Comparison of ENCODE assay signal across 27 cellular contexts in the genomic region with DNA sequence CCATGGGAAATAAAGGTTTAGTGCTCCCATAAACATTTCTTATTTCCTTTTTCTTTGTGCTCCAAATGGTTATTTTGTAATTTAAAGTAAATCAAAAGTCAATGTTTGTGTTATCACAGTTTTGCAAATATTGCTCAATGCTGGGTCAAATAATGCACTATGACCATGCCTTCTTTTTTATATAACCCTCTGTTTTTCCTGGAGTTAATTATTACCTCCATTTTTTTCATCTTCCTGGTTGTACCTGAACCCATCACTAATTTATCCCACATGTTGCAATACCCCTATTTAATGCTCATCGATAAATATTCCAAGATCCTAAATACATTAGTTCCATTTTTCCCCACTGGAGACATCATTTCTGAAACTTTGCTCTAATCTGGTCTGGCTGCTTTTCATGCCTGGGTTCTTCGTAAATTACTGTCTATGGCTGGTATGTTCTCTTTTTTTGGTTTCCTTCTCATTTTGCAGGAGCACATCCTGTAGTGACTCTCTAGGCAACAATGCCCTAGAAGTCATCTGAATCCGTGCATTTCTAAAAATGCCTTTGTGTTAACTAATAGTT.
A peak's percentile ranks its signal among the peaks of the same experiment; 100 is the strongest.
DNase-seq lines count a peak whose midpoint lies in the region; ATAC-seq, FAIRE-seq and TF ChIP-seq lines count a peak whose summit lies in the region.
"Had no signal": no experiment of that assay in that cellular context is flagged by ENCODE, and none has a peak within 500 bp of the region (broad histone marks: within the 10 kb centered on the region; RNA-seq: fewer than 3 reads in every experiment).

No MANE protein-coding gene starts in this region.

- no peaks in the 10 kb centered on the region for H3K23me2 ChIP-seq in H1 (ENCODE audit: low read depth, low read length)

- H3K79me1 ChIP-seq in H1 (ENCODE audit: low read depth, low read length): 0 out of 2 replicates have a peak, but pooled peaks cover 2% of the 10 kb centered on the region

- no peak overlapping the region for H4K5ac ChIP-seq in H1 (ENCODE audit: insufficient read length, low read depth, low read length)

- no peak for TF ChIP-seq RAD21 in H1 (IDR thresholded peaks at IDR 0.05 in 1 of 2, conservative IDR thresholded peaks at IDR 0.05 in 1 of 2; ENCODE audit: low read depth in 2 of 2, low read length in 2 of 2)

- TF ChIP-seq POLR2A in H1 (IDR thresholded peaks at IDR 0.05; ENCODE audit: control extremely low read depth in 1 of 2, low read depth in 2 of 2, low read length in 2 of 2): no peak
- no peak for TF ChIP-seq POLR2A in gastroesophageal sphincter (IDR thresholded peaks at IDR 0.05)

- H3K27me3 ChIP-seq in Caco-2 (replicated peaks; ENCODE audit: control insufficient read depth, insufficient read depth, low read length) (no peaks in the 10 kb centered on the region), H1 (replicated peaks in 1 of 4; ENCODE audit: control insufficient read depth in 3 of 4, extremely low read depth in 1 of 4, insufficient read depth in 3 of 4, low read length in 3 of 4) (no peaks in the 10 kb centered on the region), gastroesophageal sphincter (no peaks in the 10 kb centered on the region)
- H3K27me3 ChIP-seq: tibial nerve had no signal

- no peak overlapping the region for H2BK12ac ChIP-seq in H1 (ENCODE audit: low read depth, low read length)

- H3K27ac ChIP-seq in H1 (ENCODE audit: low read depth, low read length) (no peak overlapping the region), gastroesophageal sphincter (peak overlapping the region in 1 of 4 donors; percentile 86)
- H3K27ac ChIP-seq: psoas muscle, tibial nerve had no signal

- H2BK120ac ChIP-seq in H1 (replicated peaks; ENCODE audit: low read depth, low read length): no peak overlapping the region

- H3K4ac ChIP-seq in H1 (replicated peaks; ENCODE audit: insufficient read length, low read depth, low read length): no peak overlapping the region

- peaks cover 98% of the 10 kb centered on the region for H3K36me3 Mint-ChIP-seq in activated T-cell treated with anti-CD3 and anti-CD28 coated beads, Interleukin-2, amount 50 U/mL, for 24 hours (ENCODE audit: low read depth)
- peaks cover 35% of the 10 kb centered on the region for H3K36me3 Mint-ChIP-seq in Caco-2 (ENCODE audit: insufficient read depth, unreplicated experiment)
- peaks cover 33 to 95% (median 69%) of the 10 kb centered on the region in 3 donors for H3K36me3 Mint-ChIP-seq in naive thymus-derived CD8-positive, alpha-beta T cell

- POLR2A ChIA-PET in Caco-2 (lab: Charles Lee): no interaction called here
- POLR2A ChIA-PET in H1 (lab: Charles Lee; ENCODE audit: partially characterized antibody): no interaction called here
- POLR2A ChIA-PET in naive thymus-derived CD8-positive, alpha-beta T cell (lab: Charles Lee): no interaction called here

- no peaks in the 10 kb centered on the region for H4K20me1 ChIP-seq in H1 (replicated peaks in 1 of 2; ENCODE audit: control insufficient read depth in 1 of 2, insufficient read depth in 2 of 2, low read length in 2 of 2)

- TF ChIP-seq EP300 in H1 (IDR thresholded peaks at IDR 0.05; ENCODE audit: borderline replicate concordance in 1 of 2, low read depth in 2 of 2, low read length in 2 of 2) (no peak), gastroesophageal sphincter (IDR thresholded peaks at IDR 0.05) (no peak)

- H2AK5ac ChIP-seq in H1 (ENCODE audit: low read depth, low read length): no peak overlapping the region

- no peaks in the 10 kb centered on the region for H3K27me3 Mint-ChIP-seq in activated T-cell treated with anti-CD3 and anti-CD28 coated beads, Interleukin-2, amount 50 U/mL, for 24 hours
- no peaks in the 10 kb centered on the region for H3K27me3 Mint-ChIP-seq in Caco-2 (ENCODE audit: insufficient read depth, unreplicated experiment)
- H3K27me3 Mint-ChIP-seq in naive thymus-derived CD8-positive, alpha-beta T cell: no peaks in the 10 kb centered on the region
- H3K27me3 Mint-ChIP-seq: CD4-positive, alpha-beta memory T cell; central memory CD8-positive, alpha-beta T cell; effector memory CD8-positive, alpha-beta T cell had no signal

- H2BK15ac ChIP-seq in H1 (ENCODE audit: low read length): no peak overlapping the region

- no peak for TF ChIP-seq CTCF in Caco-2 (IDR thresholded peaks at IDR 0.05; ENCODE audit: insufficient read depth in 1 of 2, low read depth in 1 of 2, low read length in 1 of 2, severe bottlenecking in 1 of 2, unreplicated experiment in 1 of 2)
- TF ChIP-seq CTCF in H1 (IDR thresholded peaks at IDR 0.05; ENCODE audit: control extremely low read depth in 1 of 3, insufficient read depth in 1 of 3, low read depth in 1 of 3, low read length in 3 of 3): no peak
- TF ChIP-seq CTCF in gastroesophageal sphincter (IDR thresholded peaks at IDR 0.05): no peak

- no peak overlapping the region for H3K4me3 ChIP-seq in Caco-2 (ENCODE audit: low read depth, low read length)
- no peak overlapping the region for H3K4me3 ChIP-seq in H1 (ENCODE audit: extremely low read depth in 1 of 4, insufficient read depth in 2 of 4, low read depth in 3 of 4, low read length in 4 of 4)
- H3K4me3 ChIP-seq in gastroesophageal sphincter: no peak overlapping the region
- H3K4me3 ChIP-seq: psoas muscle, tibial nerve had no signal

- H4K91ac ChIP-seq in H1 (replicated peaks; ENCODE audit: insufficient read length, low read length): no peak overlapping the region

- DNase-seq in activated T-cell treated with anti-CD3 and anti-CD28 coated beads, Interleukin-2, amount 50 U/mL, for 24 hours: no peak
- DNase-seq in activated T-cell treated with anti-CD3 and anti-CD28 coated beads, Interleukin-2, amount 50 U/mL, for 1 hour: no peak
- no peak for DNase-seq in Caco-2
- DNase-seq in H1 (ENCODE audit: low read depth in 1 of 2, low spot score in 2 of 2): no peak
- no peak for DNase-seq in naive thymus-derived CD8-positive, alpha-beta T cell
- DNase-seq in NCI-H69 (lab: John Stamatoyannopoulos, UW): no peak
- DNase-seq: activated CD4-positive, alpha-beta T cell treated with anti-CD3 and anti-CD28 coated beads, Interleukin-2, amount 50 U/mL, for 4 hours; activated CD8-positive, alpha-beta memory T cell treated with anti-CD3 and anti-CD28 coated beads, Interleukin-2, amount 50 U/mL, for 4 hours; AML-193; CD4-positive, alpha-beta memory T cell; DMS 273 treated with DMSO at 0.1 percent for 48 hours; effector memory CD8-positive, alpha-beta T cell; NCI-H1092; NCI-H1694; NCI-H446; NCI-H82; psoas muscle; SIG-M5; stimulated activated CD4-positive, alpha-beta T cell treated with anti-CD3 and anti-CD28 coated beads, Interleukin-4, amount 100 ng/mL, for 24 hours; T1000 had no signal

- peaks cover 16% of the 10 kb centered on the region; the same call in 1 of the 2 replicates for H3K4me1 ChIP-seq in Caco-2
- peaks cover 0 to 9% (median 3%) of the 10 kb centered on the region in 4 experiments; a peak in 4 of 7 replicates for H3K4me1 ChIP-seq in H1 (replicated peaks in 1 of 4; ENCODE audit: control insufficient read depth in 3 of 4, insufficient read depth in 4 of 4, low read length in 3 of 4)
- peaks cover 0 to 39% (median 9%) of the 10 kb centered on the region in 3 donors for H3K4me1 ChIP-seq in gastroesophageal sphincter

- peaks cover 15% of the 10 kb centered on the region for H3K9me3 Mint-ChIP-seq in activated T-cell treated with anti-CD3 and anti-CD28 coated beads, Interleukin-2, amount 50 U/mL, for 24 hours
- H3K9me3 Mint-ChIP-seq in Caco-2 (ENCODE audit: unreplicated experiment): peaks cover 21% of the 10 kb centered on the region
- H3K9me3 Mint-ChIP-seq in naive thymus-derived CD8-positive, alpha-beta T cell: peaks cover 4 to 34% (median 21%) of the 10 kb centered on the region in 9 donors

- no peak overlapping the region for H3K4me3 Mint-ChIP-seq in activated T-cell treated with anti-CD3 and anti-CD28 coated beads, Interleukin-2, amount 50 U/mL, for 24 hours
- H3K4me3 Mint-ChIP-seq in Caco-2 (ENCODE audit: unreplicated experiment): no peak overlapping the region
- peak overlapping the region in 3 of 10 donors; percentile 5 to 30 (median 6) for H3K4me3 Mint-ChIP-seq in naive thymus-derived CD8-positive, alpha-beta T cell
- H3K4me3 Mint-ChIP-seq: CD4-positive, alpha-beta memory T cell; central memory CD8-positive, alpha-beta T cell; effector memory CD8-positive, alpha-beta T cell had no signal

- H3K36me3 ChIP-seq in Caco-2 (ENCODE audit: control insufficient read depth, insufficient read depth, low read length): peaks cover 2% of the 10 kb centered on the region
- peaks cover 0 to 7% (median 3%) of the 10 kb centered on the region in 4 experiments; a peak in 4 of 8 replicates for H3K36me3 ChIP-seq in H1 (ENCODE audit: control insufficient read depth in 2 of 4, insufficient read depth in 4 of 4, low read length in 3 of 4)
- H3K36me3 ChIP-seq in gastroesophageal sphincter: peaks cover 0 to 26% of the 10 kb centered on the region in 2 donors

- no peak overlapping the region for H3K23ac ChIP-seq in H1 (ENCODE audit: insufficient read length)

- H3K9me3 ChIP-seq in Caco-2 (peaks cover 15% of the 10 kb centered on the region), H1 (ENCODE audit: insufficient read depth in 2 of 2, low read depth in 1 of 2, low read length in 1 of 2) (peaks cover 0 to 4% of the 10 kb centered on the region in 2 experiments; a peak in 2 of 4 replicates), gastroesophageal sphincter (peaks cover 0 to 18% (median 0%) of the 10 kb centered on the region in 3 donors)
- H3K9me3 ChIP-seq: psoas muscle had no signal

- WGBS in H1 (ENCODE audit: extremely low coverage in 1 of 2, insufficient coverage in 1 of 2, insufficient read length in 1 of 2, insufficient replicate concordance in 2 of 2, low coverage in 1 of 2, low lambda C conversion rate in 2 of 2, missing lambda C conversion rate in 1 of 2), 2 experiments: 95% methylated on average over 3 of the region's 3 CpGs; no CpG with 5 or more reads in 1 of the 2 experiments
- WGBS in gastroesophageal sphincter (ENCODE audit: low coverage in 1 of 2), 2 donors: 95 to 100% methylated on average over 3 of the region's 3 CpGs

- peaks cover 37% of the 10 kb centered on the region for H3K4me1 Mint-ChIP-seq in activated T-cell treated with anti-CD3 and anti-CD28 coated beads, Interleukin-2, amount 50 U/mL, for 24 hours (ENCODE audit: low read depth)
- peaks cover 14% of the 10 kb centered on the region for H3K4me1 Mint-ChIP-seq in Caco-2 (ENCODE audit: low read depth, unreplicated experiment)
- peaks cover 21 to 49% (median 35%) of the 10 kb centered on the region in 4 donors for H3K4me1 Mint-ChIP-seq in naive thymus-derived CD8-positive, alpha-beta T cell

- intact Hi-C loops in Caco-2 (cut with micrococcal nuclease; ENCODE audit: unreplicated experiment): no loop called here

- H2AFZ ChIP-seq in H1 (ENCODE audit: low read length): no peak overlapping the region

- H3K27ac Mint-ChIP-seq in activated T-cell treated with anti-CD3 and anti-CD28 coated beads, Interleukin-2, amount 50 U/mL, for 24 hours: peak overlapping the region; percentile 2
- H3K27ac Mint-ChIP-seq in Caco-2 (ENCODE audit: unreplicated experiment): peak overlapping the region; percentile 33
- H3K27ac Mint-ChIP-seq in naive thymus-derived CD8-positive, alpha-beta T cell: peak overlapping the region in 9 of 10 donors; percentile 1 to 92 (median 69)

- no TSS peak for BruUV-seq in Caco-2 (replicated peaks; lab: Mats Ljungman, UMichigan)

- no peak overlapping the region for H3K18ac ChIP-seq in H1 (ENCODE audit: extremely low read depth, low read length)

- no peak overlapping the region for H4K8ac ChIP-seq in H1 (ENCODE audit: extremely low read depth, insufficient read depth, low read length)

- ATAC-seq in naive thymus-derived CD8-positive, alpha-beta T cell: no peak
- no peak for ATAC-seq in gastroesophageal sphincter
- ATAC-seq in GM19455 (IDR thresholded peaks at IDR 0.05; ENCODE audit: unreplicated experiment): no peak
- ATAC-seq: effector memory CD8-positive, alpha-beta T cell; HCT116; psoas muscle had no signal

- no peak for FAIRE-seq in H1 (lab: Jason Lieb, UNC)
- FAIRE-seq: GM12891, keratinocyte had no signal

- H3K14ac ChIP-seq in H1 (ENCODE audit: insufficient read length): no peak overlapping the region

- no peak overlapping the region for H3K4me2 ChIP-seq in H1 (ENCODE audit: insufficient read depth in 1 of 2, low read depth in 2 of 2, low read length in 2 of 2)

- CTCF ChIA-PET in Caco-2 (lab: Charles Lee) (no interaction called here), H1 (lab: Charles Lee; ENCODE audit: partially characterized antibody) (no interaction called here)

- no peak overlapping the region for H2BK20ac ChIP-seq in H1 (ENCODE audit: low read length)

- no peak overlapping the region for H3K9ac ChIP-seq in H1 (replicated peaks in 1 of 4; ENCODE audit: extremely low read depth in 1 of 4, low read depth in 3 of 4, low read length in 3 of 4)

- H2BK5ac ChIP-seq in H1 (ENCODE audit: low read depth, low read length): no peak overlapping the region

- H3K56ac ChIP-seq in H1 (replicated peaks; ENCODE audit: insufficient read length, low read depth, low read length): no peak overlapping the region

- H3K79me2 ChIP-seq in H1 (ENCODE audit: control insufficient read depth in 1 of 2, insufficient read depth in 2 of 2, low read length in 2 of 2): no peaks in the 10 kb centered on the region

Comparison
In these comparisons a context has a peak if more than half of its experiments do, and no peak if none do; other contexts are left out.
1. H3K27ac Mint-ChIP-seq: peak in every context shown above with its lines; median percentile 69 in naive thymus-derived CD8-positive, alpha-beta T cell; 33 in Caco-2; 2 in activated T-cell treated with anti-CD3 and anti-CD28 coated beads, Interleukin-2, amount 50 U/mL, for 24 hours.